Comparison of ENCODE assay signal across 20 cellular contexts in the genomic region with DNA sequence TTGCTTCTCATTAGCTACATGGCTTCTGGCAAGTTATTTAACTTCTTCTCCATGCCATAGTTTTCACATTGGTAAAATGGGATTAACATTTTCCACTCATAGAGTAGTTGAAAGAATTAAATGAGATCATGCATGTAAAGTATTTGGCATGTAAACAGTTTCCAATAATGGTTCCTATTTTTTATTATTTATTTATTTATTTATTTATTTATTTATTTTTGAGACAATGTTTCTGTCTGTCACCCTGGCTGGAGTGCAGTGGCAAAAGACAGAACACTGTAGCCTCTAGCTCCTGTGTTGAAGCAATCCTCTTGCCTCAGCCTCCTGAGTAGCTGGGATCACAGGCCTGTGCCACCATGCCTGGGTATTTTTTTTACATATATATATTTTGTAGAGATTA.
"Had no signal": no experiment of that assay in that cellular context is flagged by ENCODE, and none has a peak within 500 bp of the region (broad histone marks: within the 10 kb centered on the region; RNA-seq: fewer than 3 reads in every experiment).

No MANE protein-coding gene starts in this region.

- DNase-seq: Kasumi-1, KG1, MM.1S, NCI-H1092 treated with DMSO at 0.1 percent for 48 hours, NCI-H1436, NCI-H187, NCI-H2029, NCI-H2081 treated with DMSO at 0.1 percent for 48 hours, NCI-H2171, NCI-H226, NCI-H446, NCI-H510A, NCI-H524 treated with DMSO at 0.1 percent for 48 hours, NCI-H69, NCI-H774, Right ventricle myocardium superior, RPMI8226, SK-N-SH, SW 1271 had no signal

- H3K9me3 ChIP-seq: SK-N-SH had no signal

- H3K4me2 ChIP-seq: SK-N-SH had no signal

- H3K9ac ChIP-seq: SK-N-SH had no signal

- H3K27ac ChIP-seq: HL-60 had no signal
